7 cellular contexts compared by ENCODE assay signal in genomic region chr16:67865318-67865717, GRCh38. TPM values are rescaled to one million over a fixed set of nuclear protein-coding genes. Genes with fewer than 3 reads are reported as not detected.
A peak's percentile ranks its signal among the peaks of the same experiment; 100 is the strongest.
DNase-seq lines count a peak whose midpoint lies in the region; ATAC-seq lines count a peak whose summit lies in the region.
"Had no signal": no experiment of that assay in that cellular context is flagged by ENCODE, and none has a peak within 500 bp of the region (broad histone marks: within the 10 kb centered on the region; RNA-seq: fewer than 3 reads in every experiment).

No MANE protein-coding gene starts in this region.

- H3K9me3 Mint-ChIP-seq in activated CD4-positive, alpha-beta T cell treated with anti-CD3 and anti-CD28 coated beads, Interleukin-2, amount 10 ng/mL, durations not matched to agents 24 days and 14 days: no peaks in the 10 kb centered on the region
- H3K9me3 Mint-ChIP-seq in stimulated activated memory B cell treated with anti-CD40 and anti-IgM and Interleukin-4, amounts not matched to agents 10 μg/mL and 1 μg/mL and 100 μg/mL, for 72 hours: no peaks in the 10 kb centered on the region
- H3K9me3 Mint-ChIP-seq: activated T-cell treated with anti-CD3 and anti-CD28 coated beads, Interleukin-2, amount 50 U/mL, for 4 hours had no signal

- intact Hi-C loops in activated CD4-positive, alpha-beta T cell treated with anti-CD3 and anti-CD28 coated beads, Interleukin-2, amount 10 ng/mL, durations not matched to agents 24 days and 14 days (cut with micrococcal nuclease): no loop called here

- no peaks in the 10 kb centered on the region for H3K27me3 Mint-ChIP-seq in activated CD4-positive, alpha-beta T cell treated with anti-CD3 and anti-CD28 coated beads, Interleukin-2, amount 10 ng/mL, durations not matched to agents 24 days and 14 days
- H3K27me3 Mint-ChIP-seq in stimulated activated memory B cell treated with anti-CD40 and anti-IgM and Interleukin-4, amounts not matched to agents 10 μg/mL and 1 μg/mL and 100 μg/mL, for 72 hours: no peaks in the 10 kb centered on the region

- ATAC-seq in stimulated activated memory B cell treated with anti-CD40 and anti-IgM and Interleukin-4, amounts not matched to agents 10 μg/mL and 1 μg/mL and 100 μg/mL, for 72 hours: no peak

- H3K4me1 Mint-ChIP-seq in activated CD4-positive, alpha-beta T cell treated with anti-CD3 and anti-CD28 coated beads, Interleukin-2, amount 10 ng/mL, durations not matched to agents 24 days and 14 days: peaks cover 8% of the 10 kb centered on the region
- H3K4me1 Mint-ChIP-seq in stimulated activated memory B cell treated with anti-CD40 and anti-IgM and Interleukin-4, amounts not matched to agents 10 μg/mL and 1 μg/mL and 100 μg/mL, for 72 hours: peaks cover 25% of the 10 kb centered on the region

- H3K27ac Mint-ChIP-seq in activated CD4-positive, alpha-beta T cell treated with anti-CD3 and anti-CD28 coated beads, Interleukin-2, amount 10 ng/mL, durations not matched to agents 24 days and 14 days: peak overlapping the region; percentile 48
- H3K27ac Mint-ChIP-seq in stimulated activated memory B cell treated with anti-CD40 and anti-IgM and Interleukin-4, amounts not matched to agents 10 μg/mL and 1 μg/mL and 100 μg/mL, for 72 hours: peak overlapping the region; percentile 37

- no peak overlapping the region for H3K4me3 Mint-ChIP-seq in activated CD4-positive, alpha-beta T cell treated with anti-CD3 and anti-CD28 coated beads, Interleukin-2, amount 10 ng/mL, durations not matched to agents 24 days and 14 days
- H3K4me3 Mint-ChIP-seq in stimulated activated memory B cell treated with anti-CD40 and anti-IgM and Interleukin-4, amounts not matched to agents 10 μg/mL and 1 μg/mL and 100 μg/mL, for 72 hours: no peak overlapping the region
- H3K4me3 Mint-ChIP-seq: activated T-cell treated with anti-CD3 and anti-CD28 coated beads, Interleukin-2, amount 50 U/mL, for 4 hours had no signal

- peaks cover 34% of the 10 kb centered on the region for H3K36me3 Mint-ChIP-seq in activated CD4-positive, alpha-beta T cell treated with anti-CD3 and anti-CD28 coated beads, Interleukin-2, amount 10 ng/mL, durations not matched to agents 24 days and 14 days (ENCODE audit: low read depth)
- peaks cover 7% of the 10 kb centered on the region for H3K36me3 Mint-ChIP-seq in stimulated activated memory B cell treated with anti-CD40 and anti-IgM and Interleukin-4, amounts not matched to agents 10 μg/mL and 1 μg/mL and 100 μg/mL, for 72 hours

- DNase-seq in activated CD4-positive, alpha-beta T cell treated with anti-CD3 and anti-CD28 coated beads, Interleukin-2, amount 10 ng/mL, durations not matched to agents 24 days and 14 days: peak; percentile 74
- no peak for DNase-seq in activated CD4-positive, alpha-beta T cell treated with anti-CD3 and anti-CD28 coated beads, Interleukin-2, amount 50 U/mL, for 48 hours
- DNase-seq in amniotic epithelial cell (ENCODE audit: low read depth) (peak; percentile 56), HK-2 (ENCODE audit: unreplicated experiment) (no peak), T1000 (lab: John Stamatoyannopoulos, UW) (no peak)
- DNase-seq: activated T-cell treated with anti-CD3 and anti-CD28 coated beads, Interleukin-2, amount 50 U/mL, for 4 hours had no signal

RNA-seq across cellular contexts. Expression of gene EDC4, which starts 7.5 kb away (rescaled TPM):
- total RNA-seq in activated CD4-positive, alpha-beta T cell treated with anti-CD3 and anti-CD28 coated beads, Interleukin-2, amount 10 ng/mL, durations not matched to agents 24 days and 14 days: 112 and 122 TPM in 2 replicates

RNA-seq across cellular contexts. Expression of gene CENPT, which starts 17.8 kb away (rescaled TPM):
- total RNA-seq in activated CD4-positive, alpha-beta T cell treated with anti-CD3 and anti-CD28 coated beads, Interleukin-2, amount 10 ng/mL, durations not matched to agents 24 days and 14 days: 37.0 and 44.5 TPM in 2 replicates

RNA-seq across cellular contexts. Expression of gene NUTF2, which starts 18.6 kb away (rescaled TPM):
- total RNA-seq in activated CD4-positive, alpha-beta T cell treated with anti-CD3 and anti-CD28 coated beads, Interleukin-2, amount 10 ng/mL, durations not matched to agents 24 days and 14 days: 184 and 188 TPM in 2 replicates

RNA-seq across cellular contexts. Expression of gene NRN1L, which starts 19.4 kb away (rescaled TPM):
- total RNA-seq in activated CD4-positive, alpha-beta T cell treated with anti-CD3 and anti-CD28 coated beads, Interleukin-2, amount 10 ng/mL, durations not matched to agents 24 days and 14 days: 0.63 TPM in 1 of 2 replicates, not detected in the other
- total RNA-seq: activated T-cell treated with anti-CD3 and anti-CD28 coated beads, Interleukin-2, amount 50 U/mL, for 4 hours had no signal

RNA-seq across cellular contexts. Expression of gene THAP11, which starts 23.2 kb away (rescaled TPM):
- total RNA-seq in activated CD4-positive, alpha-beta T cell treated with anti-CD3 and anti-CD28 coated beads, Interleukin-2, amount 10 ng/mL, durations not matched to agents 24 days and 14 days: 46.4 and 48.7 TPM in 2 replicates

Comparison
In these comparisons a context has a peak if more than half of its experiments do, and no peak if none do; other contexts are left out.
1. DNase-seq: peak in activated CD4-positive, alpha-beta T cell treated with anti-CD3 and anti-CD28 coated beads, Interleukin-2, amount 10 ng/mL, durations not matched to agents 24 days and 14 days (single experiment) and amniotic epithelial cell (single experiment); none in activated CD4-positive, alpha-beta T cell treated with anti-CD3 and anti-CD28 coated beads, Interleukin-2, amount 50 U/mL, for 48 hours (0 of 2), HK-2 (single experiment) and T1000 (single experiment).